1 cellular context compared by ENCODE assay signal in genomic region chr1:1541956-1542765, GRCh38.
TF ChIP-seq lines count a peak whose summit lies in the region.

No MANE protein-coding gene starts in this region.

TF ChIP-seq in HepG2, 621 proteins besides CTCF, POLR2A, EP300 and RAD21:
- TF ChIP-seq HNRNPLL (IDR thresholded peaks at IDR 0.05; ENCODE audit: low read depth, low read length, poor library complexity, severe bottlenecking) (peak; percentile 29), ZSCAN29 (CRISPR knock-in tag; conservative IDR thresholded peaks at IDR 0.05) (no peak), AGO2 (optimal IDR thresholded peaks at IDR 0.05; ENCODE audit: low read depth, low read length) (peak; percentile 33), AKAP8 (CRISPR knock-in tag; IDR thresholded peaks at IDR 0.05) (no peak)
- TF ChIP-seq, protein P1, sequence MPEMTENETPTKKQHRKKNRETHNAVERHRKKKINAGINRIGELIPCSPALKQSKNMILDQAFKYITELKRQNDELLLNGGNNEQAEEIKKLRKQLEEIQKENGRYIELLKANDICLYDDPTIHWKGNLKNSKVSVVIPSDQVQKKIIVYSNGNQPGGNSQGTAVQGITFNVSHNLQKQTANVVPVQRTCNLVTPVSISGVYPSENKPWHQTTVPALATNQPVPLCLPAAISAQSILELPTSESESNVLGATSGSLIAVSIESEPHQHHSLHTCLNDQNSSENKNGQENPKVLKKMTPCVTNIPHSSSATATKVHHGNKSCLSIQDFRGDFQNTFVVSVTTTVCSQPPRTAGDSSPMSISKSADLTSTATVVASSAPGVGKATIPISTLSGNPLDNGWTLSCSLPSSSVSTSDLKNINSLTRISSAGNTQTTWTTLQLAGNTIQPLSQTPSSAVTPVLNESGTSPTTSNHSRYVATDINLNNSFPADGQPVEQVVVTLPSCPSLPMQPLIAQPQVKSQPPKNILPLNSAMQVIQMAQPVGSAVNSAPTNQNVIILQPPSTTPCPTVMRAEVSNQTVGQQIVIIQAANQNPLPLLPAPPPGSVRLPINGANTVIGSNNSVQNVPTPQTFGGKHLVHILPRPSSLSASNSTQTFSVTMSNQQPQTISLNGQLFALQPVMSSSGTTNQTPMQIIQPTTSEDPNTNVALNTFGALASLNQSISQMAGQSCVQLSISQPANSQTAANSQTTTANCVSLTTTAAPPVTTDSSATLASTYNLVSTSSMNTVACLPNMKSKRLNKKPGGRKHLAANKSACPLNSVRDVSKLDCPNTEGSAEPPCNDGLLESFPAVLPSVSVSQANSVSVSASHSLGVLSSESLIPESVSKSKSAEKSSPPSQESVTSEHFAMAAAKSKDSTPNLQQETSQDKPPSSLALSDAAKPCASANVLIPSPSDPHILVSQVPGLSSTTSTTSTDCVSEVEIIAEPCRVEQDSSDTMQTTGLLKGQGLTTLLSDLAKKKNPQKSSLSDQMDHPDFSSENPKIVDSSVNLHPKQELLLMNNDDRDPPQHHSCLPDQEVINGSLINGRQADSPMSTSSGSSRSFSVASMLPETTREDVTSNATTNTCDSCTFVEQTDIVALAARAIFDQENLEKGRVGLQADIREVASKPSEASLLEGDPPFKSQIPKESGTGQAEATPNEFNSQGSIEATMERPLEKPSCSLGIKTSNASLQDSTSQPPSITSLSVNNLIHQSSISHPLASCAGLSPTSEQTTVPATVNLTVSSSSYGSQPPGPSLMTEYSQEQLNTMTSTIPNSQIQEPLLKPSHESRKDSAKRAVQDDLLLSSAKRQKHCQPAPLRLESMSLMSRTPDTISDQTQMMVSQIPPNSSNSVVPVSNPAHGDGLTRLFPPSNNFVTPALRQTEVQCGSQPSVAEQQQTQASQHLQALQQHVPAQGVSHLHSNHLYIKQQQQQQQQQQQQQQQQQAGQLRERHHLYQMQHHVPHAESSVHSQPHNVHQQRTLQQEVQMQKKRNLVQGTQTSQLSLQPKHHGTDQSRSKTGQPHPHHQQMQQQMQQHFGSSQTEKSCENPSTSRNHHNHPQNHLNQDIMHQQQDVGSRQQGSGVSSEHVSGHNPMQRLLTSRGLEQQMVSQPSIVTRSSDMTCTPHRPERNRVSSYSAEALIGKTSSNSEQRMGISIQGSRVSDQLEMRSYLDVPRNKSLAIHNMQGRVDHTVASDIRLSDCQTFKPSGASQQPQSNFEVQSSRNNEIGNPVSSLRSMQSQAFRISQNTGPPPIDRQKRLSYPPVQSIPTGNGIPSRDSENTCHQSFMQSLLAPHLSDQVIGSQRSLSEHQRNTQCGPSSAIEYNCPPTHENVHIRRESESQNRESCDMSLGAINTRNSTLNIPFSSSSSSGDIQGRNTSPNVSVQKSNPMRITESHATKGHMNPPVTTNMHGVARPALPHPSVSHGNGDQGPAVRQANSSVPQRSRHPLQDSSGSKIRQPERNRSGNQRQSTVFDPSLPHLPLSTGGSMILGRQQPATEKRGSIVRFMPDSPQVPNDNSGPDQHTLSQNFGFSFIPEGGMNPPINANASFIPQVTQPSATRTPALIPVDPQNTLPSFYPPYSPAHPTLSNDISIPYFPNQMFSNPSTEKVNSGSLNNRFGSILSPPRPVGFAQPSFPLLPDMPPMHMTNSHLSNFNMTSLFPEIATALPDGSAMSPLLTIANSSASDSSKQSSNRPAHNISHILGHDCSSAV (CRISPR knock-in tag; IDR thresholded peaks at IDR 0.05; ENCODE audit: borderline replicate concordance) = no peak
